ENCODE assay signal across 28 cellular contexts in the genomic region with DNA sequence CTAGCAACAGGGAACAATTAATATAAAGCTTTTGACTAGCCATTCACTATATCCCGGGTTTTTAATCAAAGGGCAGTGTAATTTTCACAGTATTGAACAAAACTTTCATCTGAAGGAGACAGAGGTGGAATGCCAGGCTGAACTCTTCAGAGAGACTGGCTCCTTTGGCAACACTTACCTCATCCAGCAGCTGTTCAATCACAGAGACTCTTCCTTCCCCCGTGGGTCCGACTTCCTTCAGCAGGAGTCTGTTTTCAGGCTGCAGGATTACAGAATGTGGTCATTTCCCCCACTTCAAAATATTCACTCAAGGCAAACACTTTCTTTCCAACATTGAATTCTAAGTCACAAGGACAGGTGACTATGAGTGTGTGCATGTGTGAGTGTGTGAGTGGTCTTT.
"Had no signal": no experiment of that assay in that cellular context is flagged by ENCODE, and none has a peak within 500 bp of the region (broad histone marks: within the 10 kb centered on the region; RNA-seq: fewer than 3 reads in every experiment).

No MANE protein-coding gene starts in this region.

- H3K27ac ChIP-seq: KMS-11, SK-N-MC had no signal

- ATAC-seq: activated naive CD4-positive, alpha-beta T cell treated with anti-CD3 and anti-CD28 coated beads, Interleukin-2, amount 50 U/mL, for 72 hours; activated T-cell treated with anti-CD3 and anti-CD28 coated beads, Interleukin-2, amount 50 U/mL, for 4 hours had no signal

- H3K4me3 ChIP-seq: SK-N-MC had no signal

- H3K4me3 Mint-ChIP-seq: activated CD4-positive, alpha-beta memory T cell treated with anti-CD3 and anti-CD28 coated beads for 36 hours; activated naive CD4-positive, alpha-beta T cell treated with anti-CD3 and anti-CD28 coated beads for 36 hours; activated T-cell treated with anti-CD3 and anti-CD28 coated beads, Interleukin-2, amount 50 U/mL, for 4 hours; activated T-helper 1 cell treated with anti-CD3 and anti-CD28 coated beads, Interleukin-12 subunit alpha, Interleukin-12 subunit beta, Interleukin-2, Interleukin-4 antibody, amounts not matched to agents 30 ng/mL and 10 ng/mL and 1 ng/mL, durations not matched to agents 14 hours and 24 hours and 36 hours; brain had no signal

- H3K4me1 Mint-ChIP-seq: brain had no signal

- H3K9me3 Mint-ChIP-seq: activated CD4-positive, alpha-beta memory T cell treated with anti-CD3 and anti-CD28 coated beads for 36 hours; activated naive CD4-positive, alpha-beta T cell treated with anti-CD3 and anti-CD28 coated beads for 36 hours; activated naive CD4-positive, alpha-beta T cell treated with anti-CD3 and anti-CD28 coated beads, Interleukin-2, amount 50 U/mL, for 72 hours; activated T-cell treated with anti-CD3 and anti-CD28 coated beads, Interleukin-2, amount 50 U/mL, for 4 hours; activated T-helper 1 cell treated with anti-CD3 and anti-CD28 coated beads, Interleukin-12 subunit alpha, Interleukin-12 subunit beta, Interleukin-2, Interleukin-4 antibody, amounts not matched to agents 30 ng/mL and 10 ng/mL and 1 ng/mL, durations not matched to agents 14 hours and 24 hours and 36 hours; brain had no signal

- H3K27me3 Mint-ChIP-seq: activated CD4-positive, alpha-beta memory T cell treated with anti-CD3 and anti-CD28 coated beads for 36 hours; brain had no signal

- H3K27ac Mint-ChIP-seq: activated CD4-positive, alpha-beta memory T cell treated with anti-CD3 and anti-CD28 coated beads for 36 hours; activated naive CD4-positive, alpha-beta T cell treated with anti-CD3 and anti-CD28 coated beads for 36 hours; activated naive CD4-positive, alpha-beta T cell treated with anti-CD3 and anti-CD28 coated beads, Interleukin-2, amount 50 U/mL, for 72 hours; activated T-helper 1 cell treated with anti-CD3 and anti-CD28 coated beads, Interleukin-12 subunit alpha, Interleukin-12 subunit beta, Interleukin-2, Interleukin-4 antibody, amounts not matched to agents 30 ng/mL and 10 ng/mL and 1 ng/mL, durations not matched to agents 14 hours and 24 hours and 36 hours; brain had no signal

- DNase-seq: activated CD4-positive, alpha-beta memory T cell treated with anti-CD3 and anti-CD28 coated beads for 36 hours; activated CD4-positive, alpha-beta T cell treated with anti-CD3 and anti-CD28 coated beads, Interleukin-2, amount 50 U/mL, for 1 hour; activated CD8-positive, alpha-beta memory T cell treated with anti-CD3 and anti-CD28 coated beads, Interleukin-2, amount 50 U/mL, for 4 hours; activated gamma-delta T cell treated with Interleukin-2 at 50 U/mL for 16 hours; activated naive CD4-positive, alpha-beta T cell treated with anti-CD3 and anti-CD28 coated beads for 36 hours; activated T-cell treated with anti-CD3 and anti-CD28 coated beads for 4 hours; activated T-cell treated with anti-CD3 and anti-CD28 coated beads, Interleukin-2, amount 50 U/mL, for 4 hours; anterior cingulate cortex; caudate nucleus; cerebellar nuclear complex; NCI-H1092 treated with DMSO at 0.1 percent for 48 hours; NCI-H1417; NCI-H146; NCI-H187; NCI-H2029 treated with DMSO at 0.1 percent for 48 hours; NCI-H2107; NCI-H2171; NCI-H510A treated with DMSO at 0.1 percent for 48 hours; NCI-H526 treated with DMSO at 0.1 percent for 48 hours; NCI-H82; NK-92 treated with Interleukin-12 subunit alpha and Interleukin-12 subunit beta, amount 100 ng/mL, for 24 hours; Right ventricle myocardium superior; T1000 had no signal
